Comparison of ENCODE assay signal across 9 cellular contexts in genomic region chr19:33883869-33884519, GRCh38.
DNase-seq lines count a peak whose midpoint lies in the region; ATAC-seq and TF ChIP-seq lines count a peak whose summit lies in the region.
"Had no signal": no experiment of that assay in that cellular context is flagged by ENCODE, and none has a peak within 500 bp of the region (broad histone marks: within the 10 kb centered on the region; RNA-seq: fewer than 3 reads in every experiment).

No MANE protein-coding gene starts in this region.

- no peak overlapping the region for H3K27ac Mint-ChIP-seq in CD8-positive, alpha-beta T cell

- H3K27me3 Mint-ChIP-seq in CD8-positive, alpha-beta T cell (ENCODE audit: low read depth): peaks cover 15% of the 10 kb centered on the region

- DNase-seq in NCI-H526 (lab: John Stamatoyannopoulos, UW): peak; percentile 41 to 57
- DNase-seq in body of pancreas: peak; percentile 90 to 97 (median 94)
- DNase-seq in iPS-NIHi7 (ENCODE audit: extremely low spot score): peak; percentile 65
- DNase-seq in NCI-H1694 treated with DMSO at 0.1 percent for 48 hours (lab: John Stamatoyannopoulos, UW): no peak
- no peak for DNase-seq in CD8-positive, alpha-beta T cell
- DNase-seq in EL: no peak

- TF ChIP-seq POLR2A in body of pancreas (IDR thresholded peaks at IDR 0.05): peak in 2 of 3 donors; percentile 44 to 58

- peaks cover 4% of the 10 kb centered on the region for H3K4me1 Mint-ChIP-seq in CD8-positive, alpha-beta T cell (ENCODE audit: low read depth)

- H3K4me3 Mint-ChIP-seq in CD8-positive, alpha-beta T cell: no peak overlapping the region
- H3K4me3 Mint-ChIP-seq: IgD-negative memory B cell had no signal

- H3K27ac ChIP-seq in body of pancreas: peak overlapping the region; percentile 85 to 94 (median 89)
- H3K27ac ChIP-seq in skeletal muscle tissue (ENCODE audit: low read depth, low read length): peak overlapping the region; percentile 47
- no peak overlapping the region for H3K27ac ChIP-seq in CD8-positive, alpha-beta T cell (ENCODE audit: low read depth, low read length)

- H3K27me3 ChIP-seq in body of pancreas: no peaks in the 10 kb centered on the region
- peaks cover 0 to 8% (median 3%) of the 10 kb centered on the region in 3 donors for H3K27me3 ChIP-seq in skeletal muscle tissue (ENCODE audit: control insufficient read depth in 3 of 3, insufficient read depth in 3 of 3, low read length in 3 of 3)
- H3K27me3 ChIP-seq in CD8-positive, alpha-beta T cell (ENCODE audit: insufficient read depth, low read length): no peaks in the 10 kb centered on the region
- H3K27me3 ChIP-seq: breast epithelium had no signal

- H3K9ac ChIP-seq in skeletal muscle tissue (ENCODE audit: low read depth in 1 of 3, low read length in 3 of 3): no peak overlapping the region

- no peak overlapping the region for H3K4me3 ChIP-seq in body of pancreas
- peak overlapping the region in 2 of 3 donors; percentile 13 to 43 for H3K4me3 ChIP-seq in skeletal muscle tissue (ENCODE audit: low read length in 3 of 3)
- H3K4me3 ChIP-seq in CD8-positive, alpha-beta T cell (ENCODE audit: low read depth, low read length): no peak overlapping the region

- intact Hi-C loops in body of pancreas (cut with DNase I): no loop called here
- intact Hi-C loops in CD8-positive, alpha-beta T cell (cut with DNase I, micrococcal nuclease): no loop called here

- ATAC-seq in body of pancreas: peak; percentile 91
- no peak for ATAC-seq in CD8-positive, alpha-beta T cell

- H3K36me3 Mint-ChIP-seq in CD8-positive, alpha-beta T cell: no peaks in the 10 kb centered on the region

- H3K36me3 ChIP-seq in body of pancreas (replicated peaks in 1 of 2; ENCODE audit: insufficient read depth in 1 of 2, low read depth in 2 of 2): no peaks in the 10 kb centered on the region
- H3K36me3 ChIP-seq in skeletal muscle tissue (ENCODE audit: control insufficient read depth in 3 of 3, insufficient read depth in 3 of 3, low read length in 3 of 3): no peaks in the 10 kb centered on the region
- no peaks in the 10 kb centered on the region for H3K36me3 ChIP-seq in CD8-positive, alpha-beta T cell (ENCODE audit: insufficient read depth, low read length)
- H3K36me3 ChIP-seq: breast epithelium had no signal

- no peak for TF ChIP-seq CTCF in body of pancreas (IDR thresholded peaks at IDR 0.05)
- no peak for TF ChIP-seq CTCF in CD8-positive, alpha-beta T cell (IDR thresholded peaks at IDR 0.05)

- 0 to 2% methylated on average over 7 to 12 of the region's 12 CpGs for WGBS in body of pancreas, 2 donors

- H3K9me3 ChIP-seq in body of pancreas: no peaks in the 10 kb centered on the region
- H3K9me3 ChIP-seq in skeletal muscle tissue (ENCODE audit: control insufficient read depth in 3 of 3, low read length in 3 of 3): no peaks in the 10 kb centered on the region
- no peaks in the 10 kb centered on the region for H3K9me3 ChIP-seq in CD8-positive, alpha-beta T cell (ENCODE audit: low read length)
- H3K9me3 ChIP-seq: breast epithelium had no signal

- no peaks in the 10 kb centered on the region for H3K9me3 Mint-ChIP-seq in CD8-positive, alpha-beta T cell
- H3K9me3 Mint-ChIP-seq: IgD-negative memory B cell had no signal

- CTCF ChIA-PET in CD8-positive, alpha-beta T cell (lab: Charles Lee): no interaction called here

- POLR2A ChIA-PET in CD8-positive, alpha-beta T cell (lab: Charles Lee): no interaction called here

- H3K4me1 ChIP-seq in body of pancreas (peaks cover 64% of the 10 kb centered on the region), skeletal muscle tissue (ENCODE audit: control insufficient read depth in 3 of 3, insufficient read depth in 3 of 3, low read length in 3 of 3) (peaks cover 4 to 12% (median 7%) of the 10 kb centered on the region in 3 donors)
- H3K4me1 ChIP-seq in CD8-positive, alpha-beta T cell (ENCODE audit: insufficient read depth, low read length): no peaks in the 10 kb centered on the region

Comparison
In these comparisons a context has a peak if more than half of its experiments do, and no peak if none do; other contexts are left out.
1. DNase-seq: peak in NCI-H526 (2 of 2), body of pancreas (4 of 4) and iPS-NIHi7 (single experiment); none in NCI-H1694 treated with DMSO at 0.1 percent for 48 hours (single experiment), CD8-positive, alpha-beta T cell (0 of 7) and EL (single experiment).
2. H3K4me3 ChIP-seq: peak in skeletal muscle tissue (2 of 3); none in body of pancreas (0 of 2) and CD8-positive, alpha-beta T cell (single experiment).